Comparison of ENCODE assay signal across 11 cellular contexts in the genomic region with DNA sequence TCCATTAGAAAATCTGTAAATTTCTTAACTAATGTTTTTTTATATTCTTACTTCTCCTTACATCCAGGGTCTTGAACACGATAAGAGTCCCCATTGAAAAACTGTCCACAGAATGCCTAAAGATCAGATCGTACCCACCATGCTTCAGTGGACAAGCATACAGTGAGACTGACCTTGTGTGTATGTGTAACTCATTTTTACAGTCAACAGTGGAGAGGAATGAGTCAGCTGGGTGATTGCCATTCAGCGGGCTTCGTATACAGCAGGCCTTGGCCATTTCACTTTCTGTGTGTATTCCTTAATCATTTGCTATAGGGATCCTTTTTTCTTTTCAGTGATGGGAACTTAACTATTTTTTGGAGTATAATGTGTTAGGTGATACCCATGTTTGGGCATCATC. TPM values are rescaled to one million over a fixed set of nuclear protein-coding genes. Genes with fewer than 3 reads are reported as not detected.
DNase-seq lines count a peak whose midpoint lies in the region; ATAC-seq and TF ChIP-seq lines count a peak whose summit lies in the region.
"Had no signal": no experiment of that assay in that cellular context is flagged by ENCODE, and none has a peak within 500 bp of the region (broad histone marks: within the 10 kb centered on the region; RNA-seq: fewer than 3 reads in every experiment).

No MANE protein-coding gene starts in this region.

- no peaks in the 10 kb centered on the region for H3K9me2 ChIP-seq in GM23338 (ENCODE audit: insufficient read depth)

- H3K27me3 ChIP-seq in adipocyte (replicated peaks; ENCODE audit: control insufficient read depth, insufficient read depth, low read length) (no peaks in the 10 kb centered on the region), GM23338 (ENCODE audit: insufficient read depth) (no peaks in the 10 kb centered on the region)

- peak; percentile 69 for ATAC-seq in HG02981 (IDR thresholded peaks at IDR 0.05; ENCODE audit: unreplicated experiment)
- ATAC-seq in stimulated activated effector memory CD8-positive, alpha-beta T cell treated with anti-CD3 and anti-CD28 coated beads, Interleukin-12 subunit alpha, Interleukin-12 subunit beta, amount 100 ng/mL, for 72 hours, result peak; percentile 54
- ATAC-seq in left lobe of liver, result no peak
- ATAC-seq in GM23338, result no peak
- ATAC-seq: mucosa of descending colon had no signal

- H3K4me3 ChIP-seq in adipocyte (ENCODE audit: low read length), result no peak overlapping the region
- H3K4me3 ChIP-seq in GM23338, result no peak overlapping the region
- H3K4me3 ChIP-seq: mucosa of descending colon had no signal

- H3K9me3 Mint-ChIP-seq in stimulated activated effector memory CD8-positive, alpha-beta T cell treated with anti-CD3 and anti-CD28 coated beads, Interleukin-12 subunit alpha, Interleukin-12 subunit beta, amount 100 ng/mL, for 72 hours, result no peaks in the 10 kb centered on the region
- no peaks in the 10 kb centered on the region for H3K9me3 Mint-ChIP-seq in GM23338

- H3K27ac Mint-ChIP-seq in stimulated activated effector memory CD8-positive, alpha-beta T cell treated with anti-CD3 and anti-CD28 coated beads, Interleukin-12 subunit alpha, Interleukin-12 subunit beta, amount 100 ng/mL, for 72 hours, result no peak overlapping the region
- H3K27ac Mint-ChIP-seq in GM23338, result no peak overlapping the region

- no peaks in the 10 kb centered on the region for H3K79me2 ChIP-seq in GM23338 (replicated peaks; ENCODE audit: insufficient read depth)

- TF ChIP-seq CTCF in GM23338 (conservative IDR thresholded peaks at IDR 0.05; ENCODE audit: low read depth in 2 of 2), result no peak

- H2AFZ ChIP-seq in GM23338, result no peak overlapping the region

- no peak overlapping the region for H3K4me2 ChIP-seq in GM23338

- no peaks in the 10 kb centered on the region for H3F3A ChIP-seq in GM23338 (replicated peaks; ENCODE audit: low read depth)

- H3K4me1 ChIP-seq in adipocyte (ENCODE audit: control insufficient read depth, insufficient read depth, low read length), result no peaks in the 10 kb centered on the region
- no peaks in the 10 kb centered on the region for H3K4me1 ChIP-seq in GM23338 (ENCODE audit: insufficient read depth)

- peaks cover 26% of the 10 kb centered on the region for H3K4me1 Mint-ChIP-seq in stimulated activated effector memory CD8-positive, alpha-beta T cell treated with anti-CD3 and anti-CD28 coated beads, Interleukin-12 subunit alpha, Interleukin-12 subunit beta, amount 100 ng/mL, for 72 hours
- H3K4me1 Mint-ChIP-seq in GM23338, result no peaks in the 10 kb centered on the region

- H3K9ac ChIP-seq in adipocyte (ENCODE audit: low read length), result no peak overlapping the region

- H3K27ac ChIP-seq in GM23338 (ENCODE audit: low read depth), result no peak overlapping the region
- H3K27ac ChIP-seq: 22Rv1 had no signal

- DNase-seq in DMS53 (lab: John Stamatoyannopoulos, UW), result peak; percentile 51
- DNase-seq in DMS53 treated with DMSO at 0.1 percent for 48 hours (lab: John Stamatoyannopoulos, UW; ENCODE audit: unreplicated experiment), result no peak
- peak; percentile 24 for DNase-seq in adipocyte (ENCODE audit: low read depth)
- no peak for DNase-seq in stimulated activated effector memory CD8-positive, alpha-beta T cell treated with anti-CD3 and anti-CD28 coated beads, Interleukin-12 subunit alpha, Interleukin-12 subunit beta, amount 100 ng/mL, for 72 hours (ENCODE audit: low spot score in 2 of 2)
- no peak for DNase-seq in left lobe of liver (ENCODE audit: low spot score)
- no peak for DNase-seq in stimulated activated CD4-positive, alpha-beta T cell treated with anti-CD3 and anti-CD28 coated beads, Interleukin-4, amount 100 ng/mL, for 24 hours
- DNase-seq in GM23338 (ENCODE audit: low spot score), result no peak
- DNase-seq: mucosa of descending colon, SIG-M5 had no signal

- no peaks in the 10 kb centered on the region for H3K9me3 ChIP-seq in adipocyte (ENCODE audit: control insufficient read depth, low read length)
- H3K9me3 ChIP-seq: mucosa of descending colon had no signal

- H3K36me3 ChIP-seq in adipocyte (ENCODE audit: control insufficient read depth, insufficient read depth, low read length, severe bottlenecking) (peaks cover 29% of the 10 kb centered on the region), GM23338 (ENCODE audit: insufficient read depth) (peaks cover 3% of the 10 kb centered on the region)

- peaks cover 2% of the 10 kb centered on the region for H3K27me3 Mint-ChIP-seq in GM23338 (ENCODE audit: insufficient read depth, low read depth, poor library complexity)

- H4K20me1 ChIP-seq in GM23338 (replicated peaks; ENCODE audit: insufficient read depth), result 0 out of 2 replicates have a peak, but pooled peaks cover 5% of the 10 kb centered on the region

- H3K4me3 Mint-ChIP-seq in stimulated activated effector memory CD8-positive, alpha-beta T cell treated with anti-CD3 and anti-CD28 coated beads, Interleukin-12 subunit alpha, Interleukin-12 subunit beta, amount 100 ng/mL, for 72 hours, result no peak overlapping the region
- no peak overlapping the region for H3K4me3 Mint-ChIP-seq in GM23338

- H3K36me3 Mint-ChIP-seq in stimulated activated effector memory CD8-positive, alpha-beta T cell treated with anti-CD3 and anti-CD28 coated beads, Interleukin-12 subunit alpha, Interleukin-12 subunit beta, amount 100 ng/mL, for 72 hours, result no peaks in the 10 kb centered on the region
- peaks cover 21% of the 10 kb centered on the region for H3K36me3 Mint-ChIP-seq in GM23338 (ENCODE audit: low read depth)

TF ChIP-seq in GM23338, 12 proteins besides CTCF, POLR2A, EP300 and RAD21:
- no peak for TF ChIP-seq CREB1 (CRISPR knock-in tag; IDR thresholded peaks at IDR 0.05; ENCODE audit: low read depth)

RNA-seq across cellular contexts. Expression of gene PARP14, which starts 10.6 kb away (rescaled TPM):
- total RNA-seq in left lobe of liver, result 37.5 TPM
- 25.4 and 26.0 TPM in 2 replicates for total RNA-seq in GM23338 (2014; rRNA removed; shearing (Covaris generic))
- polyA plus RNA-seq in GM23338 (2016; fragmentation: Nextera tagmentation; extraction: Ambion mirVana), result 7.8 and 8.7 TPM in 2 replicates

Comparison
In these comparisons a context has a peak if more than half of its experiments do, and no peak if none do; other contexts are left out.
1. DNase-seq: peak in DMS53 (single experiment) and adipocyte (single experiment); none in DMS53 treated with DMSO at 0.1 percent for 48 hours (single experiment), stimulated activated effector memory CD8-positive, alpha-beta T cell treated with anti-CD3 and anti-CD28 coated beads, Interleukin-12 subunit alpha, Interleukin-12 subunit beta, amount 100 ng/mL, for 72 hours (0 of 2), left lobe of liver (single experiment), stimulated activated CD4-positive, alpha-beta T cell treated with anti-CD3 and anti-CD28 coated beads, Interleukin-4, amount 100 ng/mL, for 24 hours (single experiment) and GM23338 (single experiment).
2. ATAC-seq: peak in HG02981 (single experiment) and stimulated activated effector memory CD8-positive, alpha-beta T cell treated with anti-CD3 and anti-CD28 coated beads, Interleukin-12 subunit alpha, Interleukin-12 subunit beta, amount 100 ng/mL, for 72 hours (single experiment); none in left lobe of liver (single experiment) and GM23338 (single experiment).